In the genomic region with DNA sequence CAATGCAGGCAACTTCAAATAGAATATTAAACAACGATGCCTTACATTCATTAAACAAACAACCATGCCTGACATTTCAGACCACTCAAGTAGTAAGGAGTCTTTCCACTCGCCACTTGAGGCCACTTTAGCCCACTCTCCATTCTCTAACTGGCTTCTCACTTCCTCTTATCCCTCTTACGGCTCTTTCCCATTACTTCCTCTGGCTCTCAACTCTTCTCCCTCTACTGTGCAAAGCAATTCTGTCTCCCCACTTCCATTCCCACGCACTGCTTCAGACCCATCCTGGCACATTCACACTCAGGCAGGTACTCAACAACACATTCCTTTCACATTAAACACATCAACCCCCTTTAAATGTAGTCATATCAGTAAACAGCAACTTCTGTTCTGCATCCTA, we compare ENCODE assay signal across 17 cellular contexts.
"Had no signal": no experiment of that assay in that cellular context is flagged by ENCODE, and none has a peak within 500 bp of the region (broad histone marks: within the 10 kb centered on the region; RNA-seq: fewer than 3 reads in every experiment).

No MANE protein-coding gene starts in this region.

- H3K4me1 ChIP-seq: prostate gland had no signal

- H3K27me3 ChIP-seq: right lobe of liver had no signal

- H3K9me3 ChIP-seq: mucosa of descending colon, prostate gland, right lobe of liver had no signal

- FAIRE-seq: endometrium had no signal

- H3K4me3 ChIP-seq: mucosa of descending colon, prostate gland, right lobe of liver had no signal

- ATAC-seq: activated CD8-positive, alpha-beta T cell treated with anti-CD3 and anti-CD28 coated beads, Interleukin-2, amount 10 ng/mL, durations not matched to agents 7 days and 5 days; activated naive CD8-positive, alpha-beta T cell treated with anti-CD3 and anti-CD28 coated beads, Interleukin-2, amount 50 U/mL, for 24 hours; esophagus mucosa; mucosa of descending colon; naive thymus-derived CD8-positive, alpha-beta T cell; right lobe of liver; stimulated activated memory B cell treated with anti-CD40 and anti-IgM and Interleukin-4, amounts not matched to agents 10 μg/mL and 1 μg/mL and 100 μg/mL, for 72 hours; WTC11 had no signal

- H3K27ac ChIP-seq: prostate gland, right lobe of liver had no signal

- H3K36me3 ChIP-seq: prostate gland, right lobe of liver had no signal

- DNase-seq: activated CD4-positive, alpha-beta T cell treated with anti-CD3 and anti-CD28 coated beads for 48 hours; activated CD8-positive, alpha-beta memory T cell treated with anti-CD3 and anti-CD28 coated beads, Interleukin-2, amount 50 U/mL, for 48 hours; activated CD8-positive, alpha-beta T cell treated with anti-CD3 and anti-CD28 coated beads, Interleukin-2, amount 10 ng/mL, durations not matched to agents 7 days and 5 days; activated naive CD4-positive, alpha-beta T cell; activated naive CD8-positive, alpha-beta T cell treated with anti-CD3 and anti-CD28 coated beads, Interleukin-2, amount 50 U/mL, for 24 hours; cerebellar nuclear complex; immature natural killer cell; mucosa of descending colon; naive thymus-derived CD8-positive, alpha-beta T cell; occipital lobe; right lobe of liver; substantia nigra had no signal
